18 cellular contexts compared by ENCODE assay signal in genomic region chr3:190172751-190173150, GRCh38. TPM values are rescaled to one million over a fixed set of nuclear protein-coding genes. Genes with fewer than 3 reads are reported as not detected.
"Had no signal": no experiment of that assay in that cellular context is flagged by ENCODE, and none has a peak within 500 bp of the region (broad histone marks: within the 10 kb centered on the region; RNA-seq: fewer than 3 reads in every experiment).

No MANE protein-coding gene starts in this region.

- DNase-seq: activated CD4-positive, CD25-positive, alpha-beta regulatory T cell treated with anti-CD3 and anti-CD28 coated beads, Interleukin-2, amount 50 U/mL, for 72 hours; activated naive CD4-positive, alpha-beta T cell treated with Interleukin-2 at 50 U/mL for 16 hours; activated naive CD8-positive, alpha-beta T cell treated with anti-CD3 and anti-CD28 coated beads, Interleukin-2, amount 50 U/mL, for 24 hours; aorta; dermis blood vessel endothelial cell; effector memory CD8-positive, alpha-beta T cell; islet precursor cell; left lung; mucosa of descending colon; naive thymus-derived CD4-positive, alpha-beta T cell; T1000; upper lobe of right lung had no signal

- H3K27ac ChIP-seq: breast epithelium, epithelial cell of prostate, left lung, thoracic aorta, upper lobe of right lung had no signal

- H3K4me1 ChIP-seq: breast epithelium, left lung, upper lobe of right lung had no signal

- H3K4me3 Mint-ChIP-seq: activated naive CD8-positive, alpha-beta T cell treated with anti-CD3 and anti-CD28 coated beads, Interleukin-2, amount 50 U/mL, for 24 hours; activated T-helper 17 cell treated with anti-CD3 and anti-CD28 coated beads, Interleukin-2, amount 50 U/mL, for 72 hours; effector memory CD8-positive, alpha-beta T cell; naive thymus-derived CD4-positive, alpha-beta T cell; stimulated activated effector memory CD8-positive, alpha-beta T cell treated with anti-CD3 and anti-CD28 coated beads, Interleukin-12 subunit alpha, Interleukin-12 subunit beta, amount 100 ng/mL, for 72 hours had no signal

- H3K9me3 Mint-ChIP-seq: activated naive CD8-positive, alpha-beta T cell treated with anti-CD3 and anti-CD28 coated beads, Interleukin-2, amount 50 U/mL, for 24 hours; activated T-helper 17 cell treated with anti-CD3 and anti-CD28 coated beads, Interleukin-2, amount 50 U/mL, for 72 hours; effector memory CD8-positive, alpha-beta T cell; stimulated activated effector memory CD8-positive, alpha-beta T cell treated with anti-CD3 and anti-CD28 coated beads, Interleukin-12 subunit alpha, Interleukin-12 subunit beta, amount 100 ng/mL, for 72 hours had no signal

- ATAC-seq: activated naive CD8-positive, alpha-beta T cell treated with anti-CD3 and anti-CD28 coated beads, Interleukin-2, amount 50 U/mL, for 24 hours; activated T-helper 17 cell treated with anti-CD3 and anti-CD28 coated beads, Interleukin-2, amount 50 U/mL, for 72 hours; effector memory CD8-positive, alpha-beta T cell; left lung; mucosa of descending colon; naive thymus-derived CD4-positive, alpha-beta T cell; stimulated activated effector memory CD8-positive, alpha-beta T cell treated with anti-CD3 and anti-CD28 coated beads, Interleukin-12 subunit alpha, Interleukin-12 subunit beta, amount 100 ng/mL, for 72 hours; upper lobe of right lung had no signal

- H3K36me3 ChIP-seq: breast epithelium, left lung, thoracic aorta, upper lobe of right lung had no signal

- H3K36me3 Mint-ChIP-seq: naive thymus-derived CD4-positive, alpha-beta T cell; stimulated activated effector memory CD8-positive, alpha-beta T cell treated with anti-CD3 and anti-CD28 coated beads, Interleukin-12 subunit alpha, Interleukin-12 subunit beta, amount 100 ng/mL, for 72 hours had no signal

- H3K27me3 ChIP-seq: breast epithelium, left lung, upper lobe of right lung had no signal

- H3K4me3 ChIP-seq: breast epithelium, left lung, mucosa of descending colon, thoracic aorta, upper lobe of right lung had no signal

- H3K9me3 ChIP-seq: breast epithelium, left lung, mucosa of descending colon, thoracic aorta, upper lobe of right lung had no signal

- H3K27ac Mint-ChIP-seq: activated naive CD8-positive, alpha-beta T cell treated with anti-CD3 and anti-CD28 coated beads, Interleukin-2, amount 50 U/mL, for 24 hours; activated T-helper 17 cell treated with anti-CD3 and anti-CD28 coated beads, Interleukin-2, amount 50 U/mL, for 72 hours; effector memory CD8-positive, alpha-beta T cell; naive thymus-derived CD4-positive, alpha-beta T cell; stimulated activated effector memory CD8-positive, alpha-beta T cell treated with anti-CD3 and anti-CD28 coated beads, Interleukin-12 subunit alpha, Interleukin-12 subunit beta, amount 100 ng/mL, for 72 hours had no signal

RNA-seq across cellular contexts. Expression of gene P3H2, which starts 52.1 kb away (rescaled TPM):
- total RNA-seq: activated CD8-positive, alpha-beta memory T cell treated with anti-CD3 and anti-CD28 coated beads for 36 hours; activated T-helper 17 cell treated with anti-CD3 and anti-CD28 coated beads, Interleukin-2, amount 50 U/mL, for 72 hours had no signal
- polyA plus RNA-seq: naive thymus-derived CD4-positive, alpha-beta T cell had no signal
